In genomic region chr7:27167916-27168264, GRCh38 we compare ENCODE assay signal across 2 cellular contexts.
TF ChIP-seq lines count a peak whose summit lies in the region.

No MANE protein-coding gene starts in this region.

TF ChIP-seq in GM23338, 12 proteins besides CTCF, POLR2A, EP300 and RAD21:
- TF ChIP-seq NANOG (IDR thresholded peaks at IDR 0.05; ENCODE audit: borderline replicate concordance) (no peak), EZH2 (IDR thresholded peaks at IDR 0.05; ENCODE audit: low read depth, unreplicated experiment) (peak; percentile 47), ZNF331 (CRISPR knock-in tag; IDR thresholded peaks at IDR 0.05; ENCODE audit: low read depth) (no peak)

TF ChIP-seq in GM12878, 131 proteins besides CTCF, POLR2A, EP300 and RAD21:
- no peak for TF ChIP-seq CHD4 (IDR thresholded peaks at IDR 0.05)
- TF ChIP-seq EZH2 (IDR thresholded peaks at IDR 0.05; ENCODE audit: borderline replicate concordance, control insufficient read depth, low read depth, low read length): 0 out of 2 replicates have a peak, but pooled peaks have one; percentile 66
